Comparison of ENCODE assay signal across 19 cellular contexts in genomic region chr2:27842894-27843293, GRCh38. TPM values are rescaled to one million over a fixed set of nuclear protein-coding genes. Genes with fewer than 3 reads are reported as not detected.
DNase-seq lines count a peak whose midpoint lies in the region; ATAC-seq, FAIRE-seq and TF ChIP-seq lines count a peak whose summit lies in the region.
"Had no signal": no experiment of that assay in that cellular context is flagged by ENCODE, and none has a peak within 500 bp of the region (broad histone marks: within the 10 kb centered on the region; RNA-seq: fewer than 3 reads in every experiment).

No MANE protein-coding gene starts in this region.

- no peak for TF ChIP-seq POLR2A in gastrocnemius medialis (IDR thresholded peaks at IDR 0.05)

- no peaks in the 10 kb centered on the region for H3K36me3 Mint-ChIP-seq in activated T-helper 2 cell treated with anti-CD3 and anti-CD28 coated beads, Interferon-gamma antibody, Interleukin-2, Interleukin-4, amounts not matched to agents 10 μg/mL and 5 μg/mL and 100 μg/mL, durations not matched to agents 14 hours and 24 hours and 36 hours (ENCODE audit: low read depth)

- H3K4me3 ChIP-seq in HAP-1 (no peak overlapping the region), gastrocnemius medialis (no peak overlapping the region)

- ATAC-seq in gastrocnemius medialis = no peak

- in situ Hi-C loops in HAP-1 (cut with MboI; ENCODE audit: low sequenced_read_pairs) = no loop called here
- in situ Hi-C loops in gastrocnemius medialis (cut with MboI; ENCODE audit: low sequenced_read_pairs in 4 of 4) = no loop called here

- H3K27ac Mint-ChIP-seq in activated T-helper 2 cell treated with anti-CD3 and anti-CD28 coated beads, Interferon-gamma antibody, Interleukin-2, Interleukin-4, amounts not matched to agents 10 μg/mL and 5 μg/mL and 100 μg/mL, durations not matched to agents 14 hours and 24 hours and 36 hours = no peak overlapping the region
- H3K27ac Mint-ChIP-seq: CD4-positive, alpha-beta T cell; H9 had no signal

- H3K36me3 ChIP-seq in HAP-1 (replicated peaks) (no peaks in the 10 kb centered on the region), gastrocnemius medialis (no peaks in the 10 kb centered on the region)

- H3K4me1 ChIP-seq in HAP-1 (peaks cover 14% of the 10 kb centered on the region), gastrocnemius medialis (peaks cover 20 to 26% of the 10 kb centered on the region in 2 donors)
- H3K4me1 ChIP-seq: Caco-2 had no signal

- DNase-seq in Ammon's horn (ENCODE audit: low spot score) = peak; percentile 5
- peak; percentile 66 to 76 for DNase-seq in HAP-1 (ENCODE audit: low spot score in 2 of 2)
- DNase-seq in gastrocnemius medialis = no peak
- DNase-seq in activated CD4-positive, alpha-beta T cell treated with anti-CD3 and anti-CD28 coated beads, Interleukin-2, amount 50 U/mL, for 48 hours = no peak
- no peak for DNase-seq in activated T-helper 2 cell treated with anti-CD3 and anti-CD28 coated beads, Interferon-gamma antibody, Interleukin-2, Interleukin-4, amounts not matched to agents 10 μg/mL and 5 μg/mL and 100 μg/mL, durations not matched to agents 14 hours and 24 hours and 36 hours (ENCODE audit: low spot score)
- DNase-seq: ACHN; Caco-2; CD4-positive, alpha-beta T cell; H9; IMR-90 had no signal

- peak overlapping the region in 3 of 4 donors; percentile 3 to 74 (median 70) for H3K27ac ChIP-seq in gastrocnemius medialis
- H3K27ac ChIP-seq: C4-2B had no signal

- H3K27me3 Mint-ChIP-seq in activated T-helper 2 cell treated with anti-CD3 and anti-CD28 coated beads, Interferon-gamma antibody, Interleukin-2, Interleukin-4, amounts not matched to agents 10 μg/mL and 5 μg/mL and 100 μg/mL, durations not matched to agents 14 hours and 24 hours and 36 hours (ENCODE audit: low read depth) = peaks cover 4% of the 10 kb centered on the region
- H3K27me3 Mint-ChIP-seq: CD4-positive, alpha-beta T cell had no signal

- no peak overlapping the region for H3K4me3 Mint-ChIP-seq in activated T-helper 2 cell treated with anti-CD3 and anti-CD28 coated beads, Interferon-gamma antibody, Interleukin-2, Interleukin-4, amounts not matched to agents 10 μg/mL and 5 μg/mL and 100 μg/mL, durations not matched to agents 14 hours and 24 hours and 36 hours (ENCODE audit: low read depth)
- H3K4me3 Mint-ChIP-seq: CD4-positive, alpha-beta T cell; H9 had no signal

- intact Hi-C loops in gastrocnemius medialis (cut with DNase I; ENCODE audit: low total_unique reads) = no loop called here
- intact Hi-C loops in activated T-helper 2 cell treated with anti-CD3 and anti-CD28 coated beads, Interferon-gamma antibody, Interleukin-2, Interleukin-4, amounts not matched to agents 10 μg/mL and 5 μg/mL and 100 μg/mL, durations not matched to agents 14 hours and 24 hours and 36 hours (cut with micrococcal nuclease) = no loop called here

- H3K4me1 Mint-ChIP-seq in activated T-helper 2 cell treated with anti-CD3 and anti-CD28 coated beads, Interferon-gamma antibody, Interleukin-2, Interleukin-4, amounts not matched to agents 10 μg/mL and 5 μg/mL and 100 μg/mL, durations not matched to agents 14 hours and 24 hours and 36 hours (ENCODE audit: low read depth) = no peaks in the 10 kb centered on the region
- H3K4me1 Mint-ChIP-seq: H9 had no signal

- no peaks in the 10 kb centered on the region for H3K27me3 ChIP-seq in HAP-1 (ENCODE audit: low read depth)
- no peaks in the 10 kb centered on the region for H3K27me3 ChIP-seq in gastrocnemius medialis

- no peaks in the 10 kb centered on the region for H3K9me3 Mint-ChIP-seq in activated T-helper 2 cell treated with anti-CD3 and anti-CD28 coated beads, Interferon-gamma antibody, Interleukin-2, Interleukin-4, amounts not matched to agents 10 μg/mL and 5 μg/mL and 100 μg/mL, durations not matched to agents 14 hours and 24 hours and 36 hours
- H3K9me3 Mint-ChIP-seq: CD4-positive, alpha-beta T cell; H9 had no signal

- H3K9me3 ChIP-seq in HAP-1 (no peaks in the 10 kb centered on the region), gastrocnemius medialis (no peaks in the 10 kb centered on the region)
- H3K9me3 ChIP-seq: Caco-2 had no signal

- FAIRE-seq in endometrium (lab: Jason Lieb, UNC) = peak; percentile 58
- FAIRE-seq: A204.1, D721Med, G401.6, GM12891, GM19239, H1, HTR-8/SVneo had no signal

- TF ChIP-seq CTCF in gastrocnemius medialis (IDR thresholded peaks at IDR 0.05 in 4 of 5, conservative IDR thresholded peaks at IDR 0.05 in 1 of 5) = no peak

RNA-seq across cellular contexts. Expression of gene RBKS, which starts 47.3 kb away (rescaled TPM):
- 1 to 10 TPM in 3 of 4 donors, under 1 TPM in 1; 0.41 to 5.4 (median 3.0) TPM for total RNA-seq in gastrocnemius medialis
- total RNA-seq in activated T-helper 2 cell treated with anti-CD3 and anti-CD28 coated beads, Interferon-gamma antibody, Interleukin-2, Interleukin-4, amounts not matched to agents 10 μg/mL and 5 μg/mL and 100 μg/mL, durations not matched to agents 14 hours and 24 hours and 36 hours = 1.8 and 3.0 TPM in 2 replicates

RNA-seq across cellular contexts. Expression of gene BABAM2, which starts 47.6 kb away (rescaled TPM):
- 10 to 100 TPM; 57.2 to 72.2 (median 67.5) TPM for total RNA-seq in gastrocnemius medialis
- total RNA-seq in activated T-helper 2 cell treated with anti-CD3 and anti-CD28 coated beads, Interferon-gamma antibody, Interleukin-2, Interleukin-4, amounts not matched to agents 10 μg/mL and 5 μg/mL and 100 μg/mL, durations not matched to agents 14 hours and 24 hours and 36 hours = 49.0 and 54.5 TPM in 2 replicates

Comparison
In these comparisons a context has a peak if more than half of its experiments do, and no peak if none do; other contexts are left out.
1. DNase-seq: peak in Ammon's horn (single experiment) and HAP-1 (2 of 2); none in gastrocnemius medialis (0 of 2), activated CD4-positive, alpha-beta T cell treated with anti-CD3 and anti-CD28 coated beads, Interleukin-2, amount 50 U/mL, for 48 hours (0 of 2) and activated T-helper 2 cell treated with anti-CD3 and anti-CD28 coated beads, Interferon-gamma antibody, Interleukin-2, Interleukin-4, amounts not matched to agents 10 μg/mL and 5 μg/mL and 100 μg/mL, durations not matched to agents 14 hours and 24 hours and 36 hours (single experiment).